Comparison of ENCODE assay signal across 10 cellular contexts in the genomic region with DNA sequence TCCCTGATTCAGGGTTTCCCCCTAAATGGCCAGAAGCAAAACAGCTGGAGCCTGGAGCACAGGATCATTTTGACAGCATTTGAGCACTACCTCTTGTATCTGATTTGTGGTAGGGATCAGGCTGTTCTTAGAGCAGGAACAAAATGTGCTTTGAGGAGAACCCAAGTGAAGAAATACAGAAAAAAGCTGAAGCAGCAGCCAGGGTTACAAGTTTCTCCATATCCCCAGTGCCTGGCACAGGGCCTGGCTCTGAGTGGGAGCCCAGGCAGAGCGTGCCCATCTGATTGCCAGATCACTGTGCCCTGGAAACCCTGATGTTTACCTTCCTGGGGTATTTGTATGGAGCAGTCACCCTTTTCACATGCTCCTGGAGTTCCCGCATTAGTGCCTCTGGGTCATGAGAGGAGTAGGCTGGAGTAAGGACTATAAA. TPM values are rescaled to one million over a fixed set of nuclear protein-coding genes. Genes with fewer than 3 reads are reported as not detected.
DNase-seq lines count a peak whose midpoint lies in the region; ATAC-seq and TF ChIP-seq lines count a peak whose summit lies in the region.
"Not testable (repeated sequence)": the region's sequence is repeated elsewhere in the genome, so short reads cannot be mapped to it uniquely, and the experiment has no call there.
"Had no signal": no experiment of that assay in that cellular context is flagged by ENCODE, and none has a peak within 500 bp of the region (broad histone marks: within the 10 kb centered on the region; RNA-seq: fewer than 3 reads in every experiment).

No MANE protein-coding gene starts in this region.

- H3K27ac ChIP-seq in coronary artery (peak overlapping the region in 1 of 2 donors; percentile 76), stomach smooth muscle (ENCODE audit: low read length) (peak overlapping the region; percentile 53), upper lobe of right lung (peak overlapping the region; percentile 42)
- not testable (repeated sequence) for H3K27ac ChIP-seq in psoas muscle

- DNase-seq in NCI-H1092 treated with DMSO at 0.1 percent for 48 hours (lab: John Stamatoyannopoulos, UW) = peak; percentile 24
- DNase-seq in coronary artery (ENCODE audit: low spot score) = peak; percentile 87
- peak; percentile 38 for DNase-seq in left cardiac atrium
- DNase-seq in left lobe of liver (ENCODE audit: low spot score) = peak; percentile 91
- peak; percentile 34 for DNase-seq in mucosa of gallbladder (ENCODE audit: low spot score)
- not testable (repeated sequence) for DNase-seq in psoas muscle, upper lobe of right lung

- TF ChIP-seq CTCF in coronary artery (IDR thresholded peaks at IDR 0.05); psoas muscle (IDR thresholded peaks at IDR 0.05); upper lobe of right lung (IDR thresholded peaks at IDR 0.05): not testable (repeated sequence)

- H3K36me3 ChIP-seq in psoas muscle (ENCODE audit: insufficient read depth in 1 of 2, low read depth in 1 of 2); stomach smooth muscle (ENCODE audit: control insufficient read depth in 2 of 2, insufficient read depth in 2 of 2, low read length in 2 of 2); upper lobe of right lung: not testable (repeated sequence)

- ATAC-seq in left cardiac atrium (peak; percentile 88 to 89), left lobe of liver (peak; percentile 79), psoas muscle (peak in 3 of 4 donors; percentile 53 to 82 (median 64)), upper lobe of right lung (peak; percentile 70)

- WGBS in psoas muscle, 3 donors = 11 to 40% (median 20%) methylated on average over 2 of the region's 2 CpGs

- not testable (repeated sequence) for H3K9ac ChIP-seq in stomach smooth muscle (ENCODE audit: low read length in 2 of 2)

- not testable (repeated sequence) for H3K9me3 ChIP-seq in psoas muscle; stomach smooth muscle (ENCODE audit: control insufficient read depth in 2 of 2, low read length in 2 of 2); upper lobe of right lung

- intact Hi-C loops in left cardiac atrium (cut with DNase I); psoas muscle (cut with DNase I); upper lobe of right lung (cut with DNase I): not testable (repeated sequence)

- not testable (repeated sequence) for H3K4me1 ChIP-seq in psoas muscle; stomach smooth muscle (ENCODE audit: control insufficient read depth, insufficient read depth, low read length); upper lobe of right lung

- not testable (repeated sequence) for H3K4me3 ChIP-seq in coronary artery; psoas muscle; stomach smooth muscle (ENCODE audit: low read length in 2 of 2); upper lobe of right lung

- H3K27me3 ChIP-seq in psoas muscle (ENCODE audit: insufficient read depth in 3 of 3, low read length in 2 of 3); stomach smooth muscle (ENCODE audit: control insufficient read depth in 1 of 2, insufficient read depth in 2 of 2, low read length in 2 of 2); upper lobe of right lung: not testable (repeated sequence)

RNA-seq across cellular contexts. Expression of gene ACSM2B, which starts 11.5 kb away (rescaled TPM):
- total RNA-seq in left cardiac atrium (under 1 TPM in 1 of 2 donors, not detected in 1; 0.41 TPM), left lobe of liver (535 TPM), mucosa of gallbladder (0.17 TPM), psoas muscle (not detected), upper lobe of right lung (not detected)
- polyA plus RNA-seq in psoas muscle = under 1 TPM in 1 of 3 donors, not detected in 2; 0.25 TPM
- total RNA-seq: CD4-positive, alpha-beta T cell; H4 had no signal

Comparison
In these comparisons a context has a peak if more than half of its experiments do, and no peak if none do; other contexts are left out.
1. RNA of gene ACSM2B, which starts 11.5 kb away (total RNA-seq): 535 TPM in left lobe of liver (single experiment); 0.41 TPM in left cardiac atrium, 0.17 TPM in mucosa of gallbladder (single experiment), not detected in upper lobe of right lung (single experiment) and not detected in psoas muscle; every median in the first group is over 100 times any median in the second.
2. Peak in every context shown above with its lines, with median percentiles within 50 percentile points of each other: ATAC-seq.